ENCODE assay signal across 1 cellular context in the genomic region with DNA sequence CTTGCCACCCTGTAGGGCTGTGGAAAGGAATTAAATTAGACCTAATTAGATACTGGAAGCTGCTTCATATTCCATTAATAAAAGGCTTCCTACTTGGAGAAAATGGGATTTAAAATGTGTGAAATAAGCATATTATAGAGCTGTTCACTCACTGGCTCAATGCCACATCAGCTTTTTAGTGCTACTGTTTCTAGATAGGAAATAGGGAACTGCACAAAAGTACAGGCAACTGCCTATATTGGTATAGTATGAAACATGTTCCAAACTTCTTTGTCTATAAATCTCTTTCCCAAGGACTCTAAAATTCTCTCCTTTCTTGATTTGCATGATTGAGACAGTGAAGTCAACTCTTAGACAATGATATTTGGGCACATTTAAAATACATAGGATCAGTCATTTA.
TF ChIP-seq lines count a peak whose summit lies in the region.

No MANE protein-coding gene starts in this region.

TF ChIP-seq in GM12878, 131 proteins besides CTCF, POLR2A, EP300 and RAD21:
- TF ChIP-seq HSF1 (IDR thresholded peaks at IDR 0.05; ENCODE audit: low read depth, low read length) = no peak
- no peak for TF ChIP-seq KAT2A (conservative IDR thresholded peaks at IDR 0.05; ENCODE audit: control insufficient read depth, low read depth, low read length)
- no peak for TF ChIP-seq NR2C2 (IDR thresholded peaks at IDR 0.05; ENCODE audit: borderline replicate concordance, control insufficient read depth, insufficient read length, low read depth)
- TF ChIP-seq ATF2 (IDR thresholded peaks at IDR 0.05; ENCODE audit: low read length) = no peak
- TF ChIP-seq SMAD5 (IDR thresholded peaks at IDR 0.05; ENCODE audit: low read depth) = no peak
- TF ChIP-seq, protein P1, sequence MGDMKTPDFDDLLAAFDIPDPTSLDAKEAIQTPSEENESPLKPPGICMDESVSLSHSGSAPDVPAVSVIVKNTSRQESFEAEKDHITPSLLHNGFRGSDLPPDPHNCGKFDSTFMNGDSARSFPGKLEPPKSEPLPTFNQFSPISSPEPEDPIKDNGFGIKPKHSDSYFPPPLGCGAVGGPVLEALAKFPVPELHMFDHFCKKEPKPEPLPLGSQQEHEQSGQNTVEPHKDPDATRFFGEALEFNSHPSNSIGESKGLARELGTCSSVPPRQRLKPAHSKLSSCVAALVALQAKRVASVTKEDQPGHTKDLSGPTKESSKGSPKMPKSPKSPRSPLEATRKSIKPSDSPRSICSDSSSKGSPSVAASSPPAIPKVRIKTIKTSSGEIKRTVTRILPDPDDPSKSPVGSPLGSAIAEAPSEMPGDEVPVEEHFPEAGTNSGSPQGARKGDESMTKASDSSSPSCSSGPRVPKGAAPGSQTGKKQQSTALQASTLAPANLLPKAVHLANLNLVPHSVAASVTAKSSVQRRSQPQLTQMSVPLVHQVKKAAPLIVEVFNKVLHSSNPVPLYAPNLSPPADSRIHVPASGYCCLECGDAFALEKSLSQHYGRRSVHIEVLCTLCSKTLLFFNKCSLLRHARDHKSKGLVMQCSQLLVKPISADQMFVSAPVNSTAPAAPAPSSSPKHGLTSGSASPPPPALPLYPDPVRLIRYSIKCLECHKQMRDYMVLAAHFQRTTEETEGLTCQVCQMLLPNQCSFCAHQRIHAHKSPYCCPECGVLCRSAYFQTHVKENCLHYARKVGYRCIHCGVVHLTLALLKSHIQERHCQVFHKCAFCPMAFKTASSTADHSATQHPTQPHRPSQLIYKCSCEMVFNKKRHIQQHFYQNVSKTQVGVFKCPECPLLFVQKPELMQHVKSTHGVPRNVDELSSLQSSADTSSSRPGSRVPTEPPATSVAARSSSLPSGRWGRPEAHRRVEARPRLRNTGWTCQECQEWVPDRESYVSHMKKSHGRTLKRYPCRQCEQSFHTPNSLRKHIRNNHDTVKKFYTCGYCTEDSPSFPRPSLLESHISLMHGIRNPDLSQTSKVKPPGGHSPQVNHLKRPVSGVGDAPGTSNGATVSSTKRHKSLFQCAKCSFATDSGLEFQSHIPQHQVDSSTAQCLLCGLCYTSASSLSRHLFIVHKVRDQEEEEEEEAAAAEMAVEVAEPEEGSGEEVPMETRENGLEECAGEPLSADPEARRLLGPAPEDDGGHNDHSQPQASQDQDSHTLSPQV (IDR thresholded peaks at IDR 0.05) = no peak
- TF ChIP-seq PAX8 (IDR thresholded peaks at IDR 0.05) = no peak
- TF ChIP-seq EED (IDR thresholded peaks at IDR 0.05; ENCODE audit: low read depth) = no peak
- no peak for TF ChIP-seq MEF2B (IDR thresholded peaks at IDR 0.05; ENCODE audit: partially characterized antibody, poor library complexity, severe bottlenecking)
- TF ChIP-seq IKZF2 (IDR thresholded peaks at IDR 0.05) = no peak
- no peak for TF ChIP-seq ZNF207 (IDR thresholded peaks at IDR 0.05; ENCODE audit: borderline replicate concordance)
